1 cellular context compared by ENCODE assay signal in the genomic region with DNA sequence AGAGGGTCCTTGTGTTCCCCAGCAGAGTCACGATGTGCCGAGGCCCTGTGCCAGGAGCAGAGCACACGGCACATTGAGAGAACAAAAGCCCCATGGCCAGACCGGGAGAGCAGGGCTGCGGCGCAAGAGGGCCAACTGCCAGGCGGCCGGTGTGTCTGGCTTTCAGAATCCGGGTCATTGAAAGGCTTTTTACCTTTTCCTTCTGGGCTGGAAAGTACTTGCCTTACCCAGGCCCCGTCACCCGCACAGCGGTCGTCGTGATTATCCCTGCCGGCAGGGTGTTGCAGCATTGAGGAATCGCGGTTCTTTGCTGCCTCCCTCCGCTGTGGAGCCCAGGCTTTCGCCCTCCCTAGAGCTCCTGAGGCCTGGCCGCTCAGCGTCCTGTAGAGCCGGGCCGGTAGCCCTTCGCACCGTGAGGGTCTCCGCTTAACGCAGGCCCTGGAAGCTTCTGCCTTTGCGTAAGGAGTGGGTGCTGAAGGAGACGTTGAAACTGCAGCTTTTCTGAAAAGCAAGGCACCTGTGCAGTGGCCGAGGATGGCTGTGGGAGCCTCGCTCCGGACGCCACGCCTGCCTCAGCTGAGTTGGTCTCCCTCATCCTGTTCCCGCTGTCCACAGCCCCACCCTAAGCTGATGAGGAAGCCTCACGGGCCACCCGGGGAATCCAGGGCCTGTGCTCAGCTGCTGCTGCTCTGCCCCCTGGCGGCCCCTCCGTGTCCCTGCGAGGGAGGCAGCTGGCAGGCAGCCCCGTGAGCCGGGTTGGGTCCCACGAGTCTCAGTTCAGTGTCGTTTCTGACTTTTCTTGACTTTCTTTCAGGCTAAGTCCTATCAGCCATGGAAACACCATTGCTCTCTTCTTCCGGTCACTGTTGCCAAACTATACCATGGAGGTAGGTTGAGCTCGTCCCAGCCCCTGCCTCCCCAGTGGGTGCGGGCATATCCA.
TF ChIP-seq lines count a peak whose summit lies in the region.

No MANE protein-coding gene starts in this region.

TF ChIP-seq in HepG2, 621 proteins besides CTCF, POLR2A, EP300 and RAD21 (continued from another document and continues in another):
- TF ChIP-seq, protein P1, sequence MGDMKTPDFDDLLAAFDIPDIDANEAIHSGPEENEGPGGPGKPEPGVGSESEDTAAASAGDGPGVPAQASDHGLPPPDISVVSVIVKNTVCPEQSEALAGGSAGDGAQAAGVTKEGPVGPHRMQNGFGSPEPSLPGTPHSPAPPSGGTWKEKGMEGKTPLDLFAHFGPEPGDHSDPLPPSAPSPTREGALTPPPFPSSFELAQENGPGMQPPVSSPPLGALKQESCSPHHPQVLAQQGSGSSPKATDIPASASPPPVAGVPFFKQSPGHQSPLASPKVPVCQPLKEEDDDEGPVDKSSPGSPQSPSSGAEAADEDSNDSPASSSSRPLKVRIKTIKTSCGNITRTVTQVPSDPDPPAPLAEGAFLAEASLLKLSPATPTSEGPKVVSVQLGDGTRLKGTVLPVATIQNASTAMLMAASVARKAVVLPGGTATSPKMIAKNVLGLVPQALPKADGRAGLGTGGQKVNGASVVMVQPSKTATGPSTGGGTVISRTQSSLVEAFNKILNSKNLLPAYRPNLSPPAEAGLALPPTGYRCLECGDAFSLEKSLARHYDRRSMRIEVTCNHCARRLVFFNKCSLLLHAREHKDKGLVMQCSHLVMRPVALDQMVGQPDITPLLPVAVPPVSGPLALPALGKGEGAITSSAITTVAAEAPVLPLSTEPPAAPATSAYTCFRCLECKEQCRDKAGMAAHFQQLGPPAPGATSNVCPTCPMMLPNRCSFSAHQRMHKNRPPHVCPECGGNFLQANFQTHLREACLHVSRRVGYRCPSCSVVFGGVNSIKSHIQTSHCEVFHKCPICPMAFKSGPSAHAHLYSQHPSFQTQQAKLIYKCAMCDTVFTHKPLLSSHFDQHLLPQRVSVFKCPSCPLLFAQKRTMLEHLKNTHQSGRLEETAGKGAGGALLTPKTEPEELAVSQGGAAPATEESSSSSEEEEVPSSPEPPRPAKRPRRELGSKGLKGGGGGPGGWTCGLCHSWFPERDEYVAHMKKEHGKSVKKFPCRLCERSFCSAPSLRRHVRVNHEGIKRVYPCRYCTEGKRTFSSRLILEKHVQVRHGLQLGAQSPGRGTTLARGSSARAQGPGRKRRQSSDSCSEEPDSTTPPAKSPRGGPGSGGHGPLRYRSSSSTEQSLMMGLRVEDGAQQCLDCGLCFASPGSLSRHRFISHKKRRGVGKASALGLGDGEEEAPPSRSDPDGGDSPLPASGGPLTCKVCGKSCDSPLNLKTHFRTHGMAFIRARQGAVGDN (CRISPR knock-in tag; IDR thresholded peaks at IDR 0.05) = peak; percentile 83
- no peak for TF ChIP-seq ZNF674 (CRISPR knock-in tag; IDR thresholded peaks at IDR 0.05; ENCODE audit: low read depth)
- TF ChIP-seq, protein P2, sequence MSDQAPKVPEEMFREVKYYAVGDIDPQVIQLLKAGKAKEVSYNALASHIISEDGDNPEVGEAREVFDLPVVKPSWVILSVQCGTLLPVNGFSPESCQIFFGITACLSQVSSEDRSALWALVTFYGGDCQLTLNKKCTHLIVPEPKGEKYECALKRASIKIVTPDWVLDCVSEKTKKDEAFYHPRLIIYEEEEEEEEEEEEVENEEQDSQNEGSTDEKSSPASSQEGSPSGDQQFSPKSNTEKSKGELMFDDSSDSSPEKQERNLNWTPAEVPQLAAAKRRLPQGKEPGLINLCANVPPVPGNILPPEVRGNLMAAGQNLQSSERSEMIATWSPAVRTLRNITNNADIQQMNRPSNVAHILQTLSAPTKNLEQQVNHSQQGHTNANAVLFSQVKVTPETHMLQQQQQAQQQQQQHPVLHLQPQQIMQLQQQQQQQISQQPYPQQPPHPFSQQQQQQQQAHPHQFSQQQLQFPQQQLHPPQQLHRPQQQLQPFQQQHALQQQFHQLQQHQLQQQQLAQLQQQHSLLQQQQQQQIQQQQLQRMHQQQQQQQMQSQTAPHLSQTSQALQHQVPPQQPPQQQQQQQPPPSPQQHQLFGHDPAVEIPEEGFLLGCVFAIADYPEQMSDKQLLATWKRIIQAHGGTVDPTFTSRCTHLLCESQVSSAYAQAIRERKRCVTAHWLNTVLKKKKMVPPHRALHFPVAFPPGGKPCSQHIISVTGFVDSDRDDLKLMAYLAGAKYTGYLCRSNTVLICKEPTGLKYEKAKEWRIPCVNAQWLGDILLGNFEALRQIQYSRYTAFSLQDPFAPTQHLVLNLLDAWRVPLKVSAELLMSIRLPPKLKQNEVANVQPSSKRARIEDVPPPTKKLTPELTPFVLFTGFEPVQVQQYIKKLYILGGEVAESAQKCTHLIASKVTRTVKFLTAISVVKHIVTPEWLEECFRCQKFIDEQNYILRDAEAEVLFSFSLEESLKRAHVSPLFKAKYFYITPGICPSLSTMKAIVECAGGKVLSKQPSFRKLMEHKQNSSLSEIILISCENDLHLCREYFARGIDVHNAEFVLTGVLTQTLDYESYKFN (CRISPR knock-in tag; conservative IDR thresholded peaks at IDR 0.05) = no peak
- TF ChIP-seq ZNF558 (CRISPR knock-in tag; IDR thresholded peaks at IDR 0.05; ENCODE audit: borderline replicate concordance) = no peak
- TF ChIP-seq, protein P3, sequence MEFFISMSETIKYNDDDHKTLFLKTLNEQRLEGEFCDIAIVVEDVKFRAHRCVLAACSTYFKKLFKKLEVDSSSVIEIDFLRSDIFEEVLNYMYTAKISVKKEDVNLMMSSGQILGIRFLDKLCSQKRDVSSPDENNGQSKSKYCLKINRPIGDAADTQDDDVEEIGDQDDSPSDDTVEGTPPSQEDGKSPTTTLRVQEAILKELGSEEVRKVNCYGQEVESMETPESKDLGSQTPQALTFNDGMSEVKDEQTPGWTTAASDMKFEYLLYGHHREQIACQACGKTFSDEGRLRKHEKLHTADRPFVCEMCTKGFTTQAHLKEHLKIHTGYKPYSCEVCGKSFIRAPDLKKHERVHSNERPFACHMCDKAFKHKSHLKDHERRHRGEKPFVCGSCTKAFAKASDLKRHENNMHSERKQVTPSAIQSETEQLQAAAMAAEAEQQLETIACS (CRISPR knock-in tag; IDR thresholded peaks at IDR 0.05) = no peak
- TF ChIP-seq TSC22D2 (CRISPR knock-in tag; IDR thresholded peaks at IDR 0.05; ENCODE audit: borderline replicate concordance) = no peak
- TF ChIP-seq MXD4 (CRISPR knock-in tag; IDR thresholded peaks at IDR 0.05) = no peak
- 0 out of 2 replicates have a peak, but pooled peaks have one; percentile 12 for TF ChIP-seq PITX1 (CRISPR knock-in tag; IDR thresholded peaks at IDR 0.05)
- TF ChIP-seq SMAD9 (CRISPR knock-in tag; IDR thresholded peaks at IDR 0.05) = no peak
- TF ChIP-seq SP1 (IDR thresholded peaks at IDR 0.05) = no peak
- no peak for TF ChIP-seq SP1 (CRISPR knock-in tag; IDR thresholded peaks at IDR 0.05)
- peak; percentile 39; the same call in 1 of the 2 replicates for TF ChIP-seq ZNF788 (CRISPR knock-in tag; IDR thresholded peaks at IDR 0.05; ENCODE audit: borderline replicate concordance)
- no peak for TF ChIP-seq ZMAT3 (CRISPR knock-in tag; conservative IDR thresholded peaks at IDR 0.05)
- no peak for TF ChIP-seq ZNF790 (CRISPR knock-in tag; IDR thresholded peaks at IDR 0.05; ENCODE audit: borderline replicate concordance)
- no peak for TF ChIP-seq NR2F1 (CRISPR knock-in tag; IDR thresholded peaks at IDR 0.05)
- TF ChIP-seq, protein P4, sequence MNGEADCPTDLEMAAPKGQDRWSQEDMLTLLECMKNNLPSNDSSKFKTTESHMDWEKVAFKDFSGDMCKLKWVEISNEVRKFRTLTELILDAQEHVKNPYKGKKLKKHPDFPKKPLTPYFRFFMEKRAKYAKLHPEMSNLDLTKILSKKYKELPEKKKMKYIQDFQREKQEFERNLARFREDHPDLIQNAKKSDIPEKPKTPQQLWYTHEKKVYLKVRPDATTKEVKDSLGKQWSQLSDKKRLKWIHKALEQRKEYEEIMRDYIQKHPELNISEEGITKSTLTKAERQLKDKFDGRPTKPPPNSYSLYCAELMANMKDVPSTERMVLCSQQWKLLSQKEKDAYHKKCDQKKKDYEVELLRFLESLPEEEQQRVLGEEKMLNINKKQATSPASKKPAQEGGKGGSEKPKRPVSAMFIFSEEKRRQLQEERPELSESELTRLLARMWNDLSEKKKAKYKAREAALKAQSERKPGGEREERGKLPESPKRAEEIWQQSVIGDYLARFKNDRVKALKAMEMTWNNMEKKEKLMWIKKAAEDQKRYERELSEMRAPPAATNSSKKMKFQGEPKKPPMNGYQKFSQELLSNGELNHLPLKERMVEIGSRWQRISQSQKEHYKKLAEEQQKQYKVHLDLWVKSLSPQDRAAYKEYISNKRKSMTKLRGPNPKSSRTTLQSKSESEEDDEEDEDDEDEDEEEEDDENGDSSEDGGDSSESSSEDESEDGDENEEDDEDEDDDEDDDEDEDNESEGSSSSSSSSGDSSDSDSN (CRISPR knock-in tag; IDR thresholded peaks at IDR 0.05) = peak; percentile 51; the same call in 1 of the 2 replicates
- TF ChIP-seq, protein P5, sequence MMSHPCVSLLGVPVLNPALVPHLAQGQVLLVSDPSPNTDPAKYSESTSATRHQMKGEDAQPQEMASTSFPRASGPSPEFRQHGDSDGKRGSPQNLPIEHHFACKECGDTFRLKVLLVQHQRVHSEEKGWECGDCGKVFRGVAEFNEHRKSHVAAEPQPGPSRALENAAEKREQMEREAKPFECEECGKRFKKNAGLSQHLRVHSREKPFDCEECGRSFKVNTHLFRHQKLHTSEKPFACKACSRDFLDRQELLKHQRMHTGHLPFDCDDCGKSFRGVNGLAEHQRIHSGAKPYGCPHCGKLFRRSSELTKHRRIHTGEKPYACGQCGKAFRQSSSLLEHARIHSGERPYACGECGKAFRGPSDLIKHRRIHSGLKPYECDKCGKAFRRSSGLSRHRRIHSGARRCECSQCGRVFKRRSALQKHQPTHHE (CRISPR knock-in tag; IDR thresholded peaks at IDR 0.05; ENCODE audit: borderline replicate concordance) = no peak
- TF ChIP-seq, protein P6, sequence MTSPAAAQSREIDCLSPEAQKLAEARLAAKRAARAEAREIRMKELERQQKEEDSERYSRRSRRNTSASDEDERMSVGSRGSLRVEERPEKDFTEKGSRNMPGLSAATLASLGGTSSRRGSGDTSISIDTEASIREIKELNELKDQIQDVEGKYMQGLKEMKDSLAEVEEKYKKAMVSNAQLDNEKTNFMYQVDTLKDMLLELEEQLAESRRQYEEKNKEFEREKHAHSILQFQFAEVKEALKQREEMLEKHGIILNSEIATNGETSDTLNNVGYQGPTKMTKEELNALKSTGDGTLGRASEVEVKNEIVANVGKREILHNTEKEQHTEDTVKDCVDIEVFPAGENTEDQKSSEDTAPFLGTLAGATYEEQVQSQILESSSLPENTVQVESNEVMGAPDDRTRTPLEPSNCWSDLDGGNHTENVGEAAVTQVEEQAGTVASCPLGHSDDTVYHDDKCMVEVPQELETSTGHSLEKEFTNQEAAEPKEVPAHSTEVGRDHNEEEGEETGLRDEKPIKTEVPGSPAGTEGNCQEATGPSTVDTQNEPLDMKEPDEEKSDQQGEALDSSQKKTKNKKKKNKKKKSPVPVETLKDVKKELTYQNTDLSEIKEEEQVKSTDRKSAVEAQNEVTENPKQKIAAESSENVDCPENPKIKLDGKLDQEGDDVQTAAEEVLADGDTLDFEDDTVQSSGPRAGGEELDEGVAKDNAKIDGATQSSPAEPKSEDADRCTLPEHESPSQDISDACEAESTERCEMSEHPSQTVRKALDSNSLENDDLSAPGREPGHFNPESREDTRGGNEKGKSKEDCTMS (CRISPR knock-in tag; conservative IDR thresholded peaks at IDR 0.05) = no peak
- no peak for TF ChIP-seq ZNF33A (CRISPR knock-in tag; IDR thresholded peaks at IDR 0.05; ENCODE audit: borderline replicate concordance)
- no peak for TF ChIP-seq SMAD3 (CRISPR knock-in tag; IDR thresholded peaks at IDR 0.05)
- no peak for TF ChIP-seq KDM5A (IDR thresholded peaks at IDR 0.05; ENCODE audit: borderline replicate concordance, low read length)
- TF ChIP-seq, protein P7, sequence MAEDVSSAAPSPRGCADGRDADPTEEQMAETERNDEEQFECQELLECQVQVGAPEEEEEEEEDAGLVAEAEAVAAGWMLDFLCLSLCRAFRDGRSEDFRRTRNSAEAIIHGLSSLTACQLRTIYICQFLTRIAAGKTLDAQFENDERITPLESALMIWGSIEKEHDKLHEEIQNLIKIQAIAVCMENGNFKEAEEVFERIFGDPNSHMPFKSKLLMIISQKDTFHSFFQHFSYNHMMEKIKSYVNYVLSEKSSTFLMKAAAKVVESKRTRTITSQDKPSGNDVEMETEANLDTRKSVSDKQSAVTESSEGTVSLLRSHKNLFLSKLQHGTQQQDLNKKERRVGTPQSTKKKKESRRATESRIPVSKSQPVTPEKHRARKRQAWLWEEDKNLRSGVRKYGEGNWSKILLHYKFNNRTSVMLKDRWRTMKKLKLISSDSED (CRISPR knock-in tag; IDR thresholded peaks at IDR 0.05) = no peak
- TF ChIP-seq CHD2 (IDR thresholded peaks at IDR 0.05; ENCODE audit: low read depth, low read length) = no peak
- TF ChIP-seq, protein P8, sequence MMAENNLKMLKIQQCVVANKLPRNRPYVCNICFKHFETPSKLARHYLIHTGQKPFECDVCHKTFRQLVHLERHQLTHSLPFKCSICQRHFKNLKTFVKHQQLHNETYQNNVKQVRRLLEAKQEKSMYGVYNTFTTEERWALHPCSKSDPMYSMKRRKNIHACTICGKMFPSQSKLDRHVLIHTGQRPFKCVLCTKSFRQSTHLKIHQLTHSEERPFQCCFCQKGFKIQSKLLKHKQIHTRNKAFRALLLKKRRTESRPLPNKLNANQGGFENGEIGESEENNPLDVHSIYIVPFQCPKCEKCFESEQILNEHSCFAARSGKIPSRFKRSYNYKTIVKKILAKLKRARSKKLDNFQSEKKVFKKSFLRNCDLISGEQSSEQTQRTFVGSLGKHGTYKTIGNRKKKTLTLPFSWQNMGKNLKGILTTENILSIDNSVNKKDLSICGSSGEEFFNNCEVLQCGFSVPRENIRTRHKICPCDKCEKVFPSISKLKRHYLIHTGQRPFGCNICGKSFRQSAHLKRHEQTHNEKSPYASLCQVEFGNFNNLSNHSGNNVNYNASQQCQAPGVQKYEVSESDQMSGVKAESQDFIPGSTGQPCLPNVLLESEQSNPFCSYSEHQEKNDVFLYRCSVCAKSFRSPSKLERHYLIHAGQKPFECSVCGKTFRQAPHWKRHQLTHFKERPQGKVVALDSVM (CRISPR knock-in tag; IDR thresholded peaks at IDR 0.05) = no peak
- peak; percentile 80; the same call in 1 of the 2 replicates for TF ChIP-seq ZNF124 (CRISPR knock-in tag; IDR thresholded peaks at IDR 0.05)
- TF ChIP-seq RFX3 (CRISPR knock-in tag; IDR thresholded peaks at IDR 0.05) = no peak
- TF ChIP-seq ZNF746 (CRISPR knock-in tag; IDR thresholded peaks at IDR 0.05) = no peak
- TF ChIP-seq, protein P9, sequence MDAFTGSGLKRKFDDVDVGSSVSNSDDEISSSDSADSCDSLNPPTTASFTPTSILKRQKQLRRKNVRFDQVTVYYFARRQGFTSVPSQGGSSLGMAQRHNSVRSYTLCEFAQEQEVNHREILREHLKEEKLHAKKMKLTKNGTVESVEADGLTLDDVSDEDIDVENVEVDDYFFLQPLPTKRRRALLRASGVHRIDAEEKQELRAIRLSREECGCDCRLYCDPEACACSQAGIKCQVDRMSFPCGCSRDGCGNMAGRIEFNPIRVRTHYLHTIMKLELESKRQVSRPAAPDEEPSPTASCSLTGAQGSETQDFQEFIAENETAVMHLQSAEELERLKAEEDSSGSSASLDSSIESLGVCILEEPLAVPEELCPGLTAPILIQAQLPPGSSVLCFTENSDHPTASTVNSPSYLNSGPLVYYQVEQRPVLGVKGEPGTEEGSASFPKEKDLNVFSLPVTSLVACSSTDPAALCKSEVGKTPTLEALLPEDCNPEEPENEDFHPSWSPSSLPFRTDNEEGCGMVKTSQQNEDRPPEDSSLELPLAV (CRISPR knock-in tag; conservative IDR thresholded peaks at IDR 0.05; ENCODE audit: low read depth) = no peak
- no peak for TF ChIP-seq ZNF33B (CRISPR knock-in tag; IDR thresholded peaks at IDR 0.05)
- TF ChIP-seq PPARG (CRISPR knock-in tag; conservative IDR thresholded peaks at IDR 0.05) = no peak
- TF ChIP-seq, protein P10, sequence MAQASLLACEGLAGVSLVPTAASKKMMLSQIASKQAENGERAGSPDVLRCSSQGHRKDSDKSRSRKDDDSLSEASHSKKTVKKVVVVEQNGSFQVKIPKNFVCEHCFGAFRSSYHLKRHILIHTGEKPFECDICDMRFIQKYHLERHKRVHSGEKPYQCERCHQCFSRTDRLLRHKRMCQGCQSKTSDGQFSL (CRISPR knock-in tag; IDR thresholded peaks at IDR 0.05) = no peak; the same call in 1 of the 2 replicates
